19 cellular contexts compared by ENCODE assay signal in the genomic region with DNA sequence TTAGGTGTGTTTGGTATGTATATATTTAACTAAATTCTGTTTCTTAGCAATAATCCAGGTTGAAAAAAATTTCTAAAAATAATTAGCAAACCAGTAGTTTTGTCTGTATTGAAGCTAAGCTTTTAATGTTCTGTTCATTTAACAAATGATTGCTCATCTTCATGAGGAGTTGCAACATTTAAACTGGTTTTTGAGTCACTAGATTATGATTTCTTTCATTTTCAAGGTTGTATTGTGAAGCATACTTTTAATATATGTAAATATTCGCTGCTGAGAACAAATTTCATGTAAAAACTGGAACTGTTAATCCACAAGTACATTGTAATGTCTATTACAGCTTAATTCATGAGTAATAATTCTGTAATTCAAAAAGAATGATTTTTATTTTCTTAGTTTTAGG.
DNase-seq lines count a peak whose midpoint lies in the region; ATAC-seq and TF ChIP-seq lines count a peak whose summit lies in the region.
"Had no signal": no experiment of that assay in that cellular context is flagged by ENCODE, and none has a peak within 500 bp of the region (broad histone marks: within the 10 kb centered on the region; RNA-seq: fewer than 3 reads in every experiment).

No MANE protein-coding gene starts in this region.

- BruUV-seq in mammary epithelial cell (replicated peaks; lab: Mats Ljungman, UMichigan): no TSS peak
- no TSS peak for BruUV-seq in MCF 10A (replicated peaks; lab: Mats Ljungman, UMichigan)

- intact Hi-C loops in mammary epithelial cell (cut with micrococcal nuclease) (loop anchor here (10.0 kb wide), 1 partner anchor 1017 kb away; no protein-coding TSS in a partner anchor), MCF 10A (cut with micrococcal nuclease) (no loop called here), esophagus muscularis mucosa (cut with DNase I) (no loop called here), lower lobe of right lung (cut with DNase I) (no loop called here)

- DNase-seq in mammary epithelial cell: peak; percentile 26
- DNase-seq in MCF 10A (ENCODE audit: unreplicated experiment): no peak
- no peak for DNase-seq in suprapubic skin (ENCODE audit: low spot score in 2 of 2)
- DNase-seq in esophagus muscularis mucosa (ENCODE audit: extremely low spot score): no peak
- DNase-seq in lower lobe of right lung: no peak
- DNase-seq: activated CD4-positive, CD25-positive, alpha-beta regulatory T cell treated with anti-CD3 and anti-CD28 coated beads, Interleukin-2, amount 50 U/mL, for 72 hours; MM.1S; NCI-H1436 treated with DMSO at 0.1 percent for 48 hours; NCI-H2171; NCI-H69; RPMI8226; stimulated activated CD4-positive, alpha-beta T cell treated with anti-CD3 and anti-CD28 coated beads, Interleukin-4, amount 100 ng/mL, for 1 hour; stimulated activated naive CD4-positive, alpha-beta T cell treated with Interleukin-2 at 50 U/mL for 16 hours; tibial artery had no signal

- H3K4me1 Mint-ChIP-seq in MCF 10A (ENCODE audit: insufficient read depth, unreplicated experiment): no peaks in the 10 kb centered on the region

- no peaks in the 10 kb centered on the region for H3K9me2 ChIP-seq in SU-DHL-6 (replicated peaks; ENCODE audit: insufficient read depth, low read length)

- no peaks in the 10 kb centered on the region for H3K9me3 Mint-ChIP-seq in MCF 10A (ENCODE audit: unreplicated experiment)
- H3K9me3 Mint-ChIP-seq: activated T-helper 2 cell treated with anti-CD3 and anti-CD28 coated beads, Interferon-gamma antibody, Interleukin-2, Interleukin-4, amounts not matched to agents 10 μg/mL and 5 μg/mL and 100 μg/mL, durations not matched to agents 14 hours and 24 hours and 36 hours had no signal

- no peaks in the 10 kb centered on the region for H3K27me3 Mint-ChIP-seq in MCF 10A (ENCODE audit: insufficient read depth, unreplicated experiment)

- H3K36me3 ChIP-seq in mammary epithelial cell (ENCODE audit: insufficient read depth, low read length) (peaks cover 22% of the 10 kb centered on the region), SU-DHL-6 (ENCODE audit: low read length) (peaks cover 80% of the 10 kb centered on the region), suprapubic skin (peaks cover 51% of the 10 kb centered on the region), esophagus muscularis mucosa (peaks cover 6 to 66% (median 45%) of the 10 kb centered on the region in 4 donors), lower lobe of right lung (peaks cover 79% of the 10 kb centered on the region)

- 85% methylated on average over 1 of the region's 1 CpG for WGBS in mammary epithelial cell (ENCODE audit: low coverage, missing lambda C conversion rate)
- 91% methylated on average over 1 of the region's 1 CpG for WGBS in suprapubic skin
- 95% methylated on average over 1 of the region's 1 CpG for WGBS in esophagus muscularis mucosa

- H3K27ac Mint-ChIP-seq in MCF 10A (ENCODE audit: low read depth, unreplicated experiment): no peak overlapping the region

- in situ Hi-C loops in mammary epithelial cell (cut with MboI; ENCODE audit: low sequenced_read_pairs in 2 of 2): no loop called here

- H3K79me2 ChIP-seq in mammary epithelial cell (ENCODE audit: insufficient read depth, low read length) (no peaks in the 10 kb centered on the region), SU-DHL-6 (ENCODE audit: insufficient read depth, low read length) (no peaks in the 10 kb centered on the region; the same call in 1 of the 2 replicates)

- H4K20me1 ChIP-seq in mammary epithelial cell (ENCODE audit: insufficient read depth, low read length) (no peaks in the 10 kb centered on the region), SU-DHL-6 (ENCODE audit: low read depth, low read length) (no peaks in the 10 kb centered on the region)

- H3K4me2 ChIP-seq in mammary epithelial cell (ENCODE audit: insufficient read depth, low read depth, low read length) (no peak overlapping the region), SU-DHL-6 (ENCODE audit: low read depth, low read length, poor library complexity, severe bottlenecking) (no peak overlapping the region)

- H2AFZ ChIP-seq in mammary epithelial cell (ENCODE audit: low read depth, low read length) (no peak overlapping the region), SU-DHL-6 (ENCODE audit: low read depth, low read length, severe bottlenecking) (no peak overlapping the region)

- H3K9ac ChIP-seq in mammary epithelial cell (ENCODE audit: insufficient read depth, low read length) (no peak overlapping the region), SU-DHL-6 (ENCODE audit: low read length) (no peak overlapping the region)

- peaks cover 7% of the 10 kb centered on the region for H3K4me1 ChIP-seq in mammary epithelial cell (ENCODE audit: insufficient read depth, low read length)
- peaks cover 9% of the 10 kb centered on the region for H3K4me1 ChIP-seq in suprapubic skin
- H3K4me1 ChIP-seq in esophagus muscularis mucosa: peaks cover 10 to 46% (median 29%) of the 10 kb centered on the region in 4 donors
- peaks cover 16% of the 10 kb centered on the region for H3K4me1 ChIP-seq in lower lobe of right lung

- H3K4me3 Mint-ChIP-seq in MCF 10A (ENCODE audit: unreplicated experiment): no peak overlapping the region

- POLR2A ChIA-PET in MCF 10A (lab: Yijun Ruan, JAX): interaction anchor here (0.7 to 0.9 kb wide), 3 partner anchors 11 to 305 kb away, joined by 3 to 4 read pairs (median 3); no protein-coding TSS in a partner anchor

- H3K4me3 ChIP-seq in mammary epithelial cell (replicated peaks in 1 of 3; ENCODE audit: insufficient read depth in 1 of 3, low read depth in 2 of 3, low read length in 3 of 3): no peak overlapping the region
- H3K4me3 ChIP-seq in SU-DHL-6 (ENCODE audit: insufficient read depth, low read length, poor library complexity, severe bottlenecking): no peak overlapping the region
- no peak overlapping the region for H3K4me3 ChIP-seq in suprapubic skin
- no peak overlapping the region for H3K4me3 ChIP-seq in esophagus muscularis mucosa
- H3K4me3 ChIP-seq in lower lobe of right lung: no peak overlapping the region
- H3K4me3 ChIP-seq: K562, tibial artery had no signal

- H3F3A ChIP-seq in SU-DHL-6 (ENCODE audit: insufficient read depth): peaks cover 71% of the 10 kb centered on the region

- dilution Hi-C loops in mammary epithelial cell (cut with HindIII; ENCODE audit: low sequenced_read_pairs): no loop called here

- peaks cover 31% of the 10 kb centered on the region for H3K36me3 Mint-ChIP-seq in MCF 10A (ENCODE audit: insufficient read depth, unreplicated experiment)

- CTCF ChIA-PET in mammary epithelial cell (lab: Charles Lee; ENCODE audit: low non-redundant PET): no interaction called here
- CTCF ChIA-PET in MCF 10A (lab: Yijun Ruan, JAX): interaction anchor here (0.7 to 1.1 kb wide), 3 partner anchors 64 to 160 kb away, joined by 3 read pairs; no protein-coding TSS in a partner anchor

- no peaks in the 10 kb centered on the region for H3K9me3 ChIP-seq in mammary epithelial cell (replicated peaks; ENCODE audit: insufficient read depth, low read length)
- H3K9me3 ChIP-seq in SU-DHL-6 (ENCODE audit: insufficient read depth, low read length): no peaks in the 10 kb centered on the region
- H3K9me3 ChIP-seq in suprapubic skin: no peaks in the 10 kb centered on the region
- no peaks in the 10 kb centered on the region for H3K9me3 ChIP-seq in esophagus muscularis mucosa
- H3K9me3 ChIP-seq in lower lobe of right lung: no peaks in the 10 kb centered on the region
- H3K9me3 ChIP-seq: tibial artery had no signal

- peak; percentile 67 for ATAC-seq in esophagus mucosa
- ATAC-seq in lower lobe of right lung: no peak
- ATAC-seq in HG03342 (IDR thresholded peaks at IDR 0.05; ENCODE audit: unreplicated experiment): no peak
- ATAC-seq: K562 had no signal

- TF ChIP-seq POLR2A in suprapubic skin (IDR thresholded peaks at IDR 0.05) (no peak), esophagus muscularis mucosa (IDR thresholded peaks at IDR 0.05; ENCODE audit: low read depth) (no peak)

- H3K27me3 ChIP-seq in mammary epithelial cell (ENCODE audit: insufficient read depth, low read length) (no peaks in the 10 kb centered on the region), SU-DHL-6 (ENCODE audit: low read length) (no peaks in the 10 kb centered on the region), suprapubic skin (no peaks in the 10 kb centered on the region), esophagus muscularis mucosa (no peaks in the 10 kb centered on the region), lower lobe of right lung (ENCODE audit: low read depth) (no peaks in the 10 kb centered on the region)
- H3K27me3 ChIP-seq: tibial artery had no signal

- TF ChIP-seq EP300 in suprapubic skin (IDR thresholded peaks at IDR 0.05) (no peak), esophagus muscularis mucosa (IDR thresholded peaks at IDR 0.05) (no peak)

- no peak overlapping the region for H3K27ac ChIP-seq in mammary epithelial cell (ENCODE audit: insufficient read depth, low read depth, low read length)
- peak overlapping the region; percentile 1; the same call in 1 of the 2 replicates for H3K27ac ChIP-seq in SU-DHL-6 (ENCODE audit: low read depth, low read length)
- H3K27ac ChIP-seq in suprapubic skin: peak overlapping the region; percentile 36
- no peak overlapping the region for H3K27ac ChIP-seq in esophagus muscularis mucosa (replicated peaks in 1 of 4)
- H3K27ac ChIP-seq in lower lobe of right lung: no peak overlapping the region

- TF ChIP-seq CTCF in mammary epithelial cell (conservative IDR thresholded peaks at IDR 0.05 in 1 of 2, IDR thresholded peaks at IDR 0.05 in 1 of 2; ENCODE audit: extremely low read depth in 1 of 2, insufficient read depth in 1 of 2, low read depth in 1 of 2, low read length in 2 of 2) (no peak), MCF 10A (IDR thresholded peaks at IDR 0.05; ENCODE audit: unreplicated experiment) (no peak), SU-DHL-6 (IDR thresholded peaks at IDR 0.05; ENCODE audit: insufficient read depth, low read length, poor library complexity, severe bottlenecking) (no peak), suprapubic skin (IDR thresholded peaks at IDR 0.05) (no peak), esophagus muscularis mucosa (IDR thresholded peaks at IDR 0.05) (no peak), lower lobe of right lung (IDR thresholded peaks at IDR 0.05) (no peak)

Comparison
In these comparisons a context has a peak if more than half of its experiments do, and no peak if none do; other contexts are left out.
1. H3K27ac ChIP-seq: peak in SU-DHL-6 (single experiment) and suprapubic skin (single experiment); none in mammary epithelial cell (single experiment), esophagus muscularis mucosa (0 of 4) and lower lobe of right lung (single experiment).